Comparison of ENCODE assay signal across 15 cellular contexts in genomic region chr15:100898661-100899462, GRCh38. TPM values are rescaled to one million over a fixed set of nuclear protein-coding genes. Genes with fewer than 3 reads are reported as not detected.
"Had no signal": no experiment of that assay in that cellular context is flagged by ENCODE, and none has a peak within 500 bp of the region (broad histone marks: within the 10 kb centered on the region; RNA-seq: fewer than 3 reads in every experiment).

No MANE protein-coding gene starts in this region.

- H3K36me3 ChIP-seq: suprapubic skin had no signal

- H3K4me3 Mint-ChIP-seq: activated naive CD4-positive, alpha-beta T cell treated with anti-CD3 and anti-CD28 coated beads, Interleukin-2, amount 50 U/mL, for 24 hours; central memory CD8-positive, alpha-beta T cell; dendritic cell treated with granulocyte-macrophage colony-stimulating factor and Interleukin-4, amounts not matched to agents 40 ng/mL and 50 ng/mL, for 4 days; natural killer cell treated with Interleukin-12 subunit alpha and Interleukin-12 subunit beta and Interleukin-15 and Interleukin-18, amount 100 ng/mL, for 72 hours; T-helper 1 cell treated with Interleukin-12 subunit alpha and Interleukin-12 subunit beta and Interleukin-4 antibody, amounts not matched to agents 30 μg/mL and 1 μg/mL, for 36 hours had no signal

- H3K27me3 ChIP-seq: body of pancreas, suprapubic skin had no signal

- H3K27ac Mint-ChIP-seq: activated naive CD4-positive, alpha-beta T cell treated with anti-CD3 and anti-CD28 coated beads, Interleukin-2, amount 50 U/mL, for 24 hours; dendritic cell treated with granulocyte-macrophage colony-stimulating factor and Interleukin-4, amounts not matched to agents 40 ng/mL and 50 ng/mL, for 4 days; natural killer cell treated with Interleukin-12 subunit alpha and Interleukin-12 subunit beta and Interleukin-15 and Interleukin-18, amount 100 ng/mL, for 72 hours; T-helper 1 cell treated with Interleukin-12 subunit alpha and Interleukin-12 subunit beta and Interleukin-4 antibody, amounts not matched to agents 30 μg/mL and 1 μg/mL, for 36 hours had no signal

- H3K4me3 ChIP-seq: body of pancreas, esophagus muscularis mucosa, lung, suprapubic skin had no signal

- H3K27ac ChIP-seq: body of pancreas, suprapubic skin had no signal

- DNase-seq: activated effector memory CD4-positive, alpha-beta T cell treated with Interleukin-2 at 50 U/mL for 16 hours; body of pancreas; glutamatergic neuron; left colon; nucleus accumbens; stimulated activated CD4-positive, alpha-beta T cell treated with anti-CD3 and anti-CD28 coated beads, Interleukin-2, amount 100 ng/mL, for 48 hours; stimulated activated naive CD8-positive, alpha-beta T cell treated with anti-CD3 and anti-CD28 coated beads, Interleukin-15, Interleukin-2, amounts not matched to agents 100 U/mL and 50 U/mL, for 24 hours had no signal

- H3K9me3 Mint-ChIP-seq: activated naive CD4-positive, alpha-beta T cell treated with anti-CD3 and anti-CD28 coated beads, Interleukin-2, amount 50 U/mL, for 24 hours; central memory CD8-positive, alpha-beta T cell; dendritic cell treated with granulocyte-macrophage colony-stimulating factor and Interleukin-4, amounts not matched to agents 40 ng/mL and 50 ng/mL, for 4 days; natural killer cell treated with Interleukin-12 subunit alpha and Interleukin-12 subunit beta and Interleukin-15 and Interleukin-18, amount 100 ng/mL, for 72 hours; T-helper 1 cell treated with Interleukin-12 subunit alpha and Interleukin-12 subunit beta and Interleukin-4 antibody, amounts not matched to agents 30 μg/mL and 1 μg/mL, for 36 hours had no signal

- H3K36me3 Mint-ChIP-seq: activated naive CD4-positive, alpha-beta T cell treated with anti-CD3 and anti-CD28 coated beads, Interleukin-2, amount 50 U/mL, for 24 hours; natural killer cell treated with Interleukin-12 subunit alpha and Interleukin-12 subunit beta and Interleukin-15 and Interleukin-18, amount 100 ng/mL, for 72 hours had no signal

- H3K9me3 ChIP-seq: body of pancreas, esophagus muscularis mucosa, suprapubic skin had no signal

- H3K4me1 Mint-ChIP-seq: activated naive CD4-positive, alpha-beta T cell treated with anti-CD3 and anti-CD28 coated beads, Interleukin-2, amount 50 U/mL, for 24 hours; central memory CD8-positive, alpha-beta T cell had no signal

- ATAC-seq: body of pancreas; natural killer cell treated with Interleukin-12 subunit alpha and Interleukin-12 subunit beta and Interleukin-15 and Interleukin-18, amount 100 ng/mL, for 72 hours; stimulated activated naive CD8-positive, alpha-beta T cell treated with anti-CD3 and anti-CD28 coated beads, Interleukin-15, Interleukin-2, amounts not matched to agents 100 U/mL and 50 U/mL, for 24 hours had no signal

RNA-seq across cellular contexts. Expression of gene ALDH1A3, which starts 19.2 kb away (rescaled TPM):
- total RNA-seq: natural killer cell treated with Interleukin-12 subunit alpha and Interleukin-12 subunit beta and Interleukin-15 and Interleukin-18, amount 100 ng/mL, for 72 hours had no signal
